26 cellular contexts compared by ENCODE assay signal in genomic region chr2:134823832-134824231, GRCh38. TPM values are rescaled to one million over a fixed set of nuclear protein-coding genes. Genes with fewer than 3 reads are reported as not detected.
DNase-seq lines count a peak whose midpoint lies in the region; ATAC-seq and TF ChIP-seq lines count a peak whose summit lies in the region.
"Had no signal": no experiment of that assay in that cellular context is flagged by ENCODE, and none has a peak within 500 bp of the region (broad histone marks: within the 10 kb centered on the region; RNA-seq: fewer than 3 reads in every experiment).

No MANE protein-coding gene starts in this region.

- ATAC-seq in left lobe of liver (peak; percentile 71), gastrocnemius medialis (no peak), GM18520 (IDR thresholded peaks at IDR 0.05; ENCODE audit: unreplicated experiment) (no peak)
- ATAC-seq: GM12878 had no signal

- intact Hi-C loops in gastrocnemius medialis (cut with DNase I; ENCODE audit: low total_unique reads), result no loop called here

- H3K27ac ChIP-seq in liver (ENCODE audit: low read depth in 1 of 2, low read length in 2 of 2) (peak overlapping the region; percentile 72 to 79), gastrocnemius medialis (no peak overlapping the region)
- H3K27ac ChIP-seq: BLaER1 had no signal

- 51% methylated on average over 2 of the region's 2 CpGs for WGBS in liver

- DNase-seq in left lobe of liver (ENCODE audit: low spot score) (no peak), gastrocnemius medialis (no peak), NCI-H2081 (lab: John Stamatoyannopoulos, UW) (no peak)
- DNase-seq: 8988T; ACHN; BE2C; C1 segment of cervical spinal cord; CD4-positive, alpha-beta memory T cell; CD4-positive, CD25-positive, alpha-beta regulatory T cell; CD8-positive, alpha-beta memory T cell; COR-L47; DMS 273 treated with DMSO at 0.1 percent for 48 hours; DMS153; DMS79; DND-41; EL; GDM1 had no signal

- in situ Hi-C loops in gastrocnemius medialis (cut with MboI; ENCODE audit: low sequenced_read_pairs in 4 of 4), result no loop called here

- H3K9me3 ChIP-seq in liver (ENCODE audit: control insufficient read depth in 4 of 4, low read length in 3 of 4), result no peaks in the 10 kb centered on the region
- H3K9me3 ChIP-seq in gastrocnemius medialis, result no peaks in the 10 kb centered on the region
- H3K9me3 ChIP-seq: BE2C, BLaER1 had no signal

- no peak for TF ChIP-seq RAD21 in liver (IDR thresholded peaks at IDR 0.05)

- no peak overlapping the region for H3K9ac ChIP-seq in liver (ENCODE audit: low read depth in 1 of 2, low read length in 2 of 2)
- H3K9ac ChIP-seq: BLaER1 had no signal

- H3K36me3 ChIP-seq in liver (ENCODE audit: control insufficient read depth in 4 of 4, insufficient read depth in 3 of 4, low read depth in 1 of 4, low read length in 3 of 4) (no peaks in the 10 kb centered on the region), gastrocnemius medialis (no peaks in the 10 kb centered on the region)
- H3K36me3 ChIP-seq: BE2C, BLaER1 had no signal

- TF ChIP-seq POLR2A in gastrocnemius medialis (IDR thresholded peaks at IDR 0.05), result no peak

- peak overlapping the region in 1 of 3 donors; percentile 9 for H3K4me3 ChIP-seq in liver (ENCODE audit: low read depth in 1 of 3, low read length in 3 of 3)
- no peak overlapping the region for H3K4me3 ChIP-seq in gastrocnemius medialis
- H3K4me3 ChIP-seq: BLaER1, GM12878 had no signal

- H3K27me3 ChIP-seq in liver (ENCODE audit: control insufficient read depth in 4 of 4, insufficient read depth in 4 of 4, low read length in 3 of 4) (no peaks in the 10 kb centered on the region), gastrocnemius medialis (no peaks in the 10 kb centered on the region)
- H3K27me3 ChIP-seq: BE2C, BLaER1 had no signal

- H3K4me1 ChIP-seq in liver (ENCODE audit: control insufficient read depth in 4 of 4, insufficient read depth in 4 of 4, low read length in 3 of 4) (peaks cover 0 to 20% (median 15%) of the 10 kb centered on the region in 4 donors), gastrocnemius medialis (no peaks in the 10 kb centered on the region)
- H3K4me1 ChIP-seq: BE2C, BLaER1 had no signal

- no peak for TF ChIP-seq CTCF in liver (IDR thresholded peaks at IDR 0.05; ENCODE audit: low read depth, low read length, missing input control)
- no peak for TF ChIP-seq CTCF in gastrocnemius medialis (IDR thresholded peaks at IDR 0.05 in 4 of 5, conservative IDR thresholded peaks at IDR 0.05 in 1 of 5)

TF ChIP-seq in liver, 16 proteins besides CTCF, POLR2A, EP300 and RAD21:
- no peak for TF ChIP-seq REST (IDR thresholded peaks at IDR 0.05)
- peak in 1 of 2 donors; percentile 35 for TF ChIP-seq RXRA (IDR thresholded peaks at IDR 0.05)
- no peak for TF ChIP-seq JUND (IDR thresholded peaks at IDR 0.05)
- TF ChIP-seq NR2F2 (IDR thresholded peaks at IDR 0.05), result peak; percentile 4
- TF ChIP-seq, protein P1, sequence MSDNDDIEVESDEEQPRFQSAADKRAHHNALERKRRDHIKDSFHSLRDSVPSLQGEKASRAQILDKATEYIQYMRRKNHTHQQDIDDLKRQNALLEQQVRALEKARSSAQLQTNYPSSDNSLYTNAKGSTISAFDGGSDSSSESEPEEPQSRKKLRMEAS (IDR thresholded peaks at IDR 0.05), result no peak
- TF ChIP-seq HNF4A (conservative IDR thresholded peaks at IDR 0.05), result peak; percentile 11 to 28
- TF ChIP-seq SP1 (IDR thresholded peaks at IDR 0.05), result no peak
- no peak for TF ChIP-seq HNF4G (IDR thresholded peaks at IDR 0.05)

RNA-seq across cellular contexts. Expression of gene ACMSD, which starts 14.6 kb away (rescaled TPM):
- total RNA-seq in left lobe of liver (123 TPM), liver (10 to 100 TPM; 11.9 to 91.4 TPM), gastrocnemius medialis (under 1 TPM in 1 of 4 donors, not detected in 3; 0.29 TPM)
- 10 to 100 TPM; 69.9 to 81.7 TPM for polyA plus RNA-seq in liver
- total RNA-seq: A673; CD4-positive, alpha-beta memory T cell; CD4-positive, CD25-positive, alpha-beta regulatory T cell; CD8-positive, alpha-beta memory T cell; Daoy; G401; GM12878 had no signal
- polyA plus RNA-seq: AG04450; CD14-positive monocyte; CD4-positive, alpha-beta memory T cell; CD4-positive, CD25-positive, alpha-beta regulatory T cell; CD8-positive, alpha-beta memory T cell had no signal

Comparison
In these comparisons a context has a peak if more than half of its experiments do, and no peak if none do; other contexts are left out.
1. H3K27ac ChIP-seq: peak in liver (2 of 2); none in gastrocnemius medialis (0 of 4).
2. RNA of gene ACMSD, which starts 14.6 kb away (total RNA-seq): 123 TPM in left lobe of liver (single experiment) and 11.9 to 91.4 TPM in liver; 0.29 TPM in gastrocnemius medialis; every median in the first group is over 4 times any median in the second.